ENCODE assay signal across 9 cellular contexts in genomic region chr19:17468302-17469091, GRCh38. TPM values are rescaled to one million over a fixed set of nuclear protein-coding genes. Genes with fewer than 3 reads are reported as not detected.
A peak's percentile ranks its signal among the peaks of the same experiment; 100 is the strongest.
DNase-seq lines count a peak whose midpoint lies in the region; ATAC-seq and TF ChIP-seq lines count a peak whose summit lies in the region.
"Had no signal": no experiment of that assay in that cellular context is flagged by ENCODE, and none has a peak within 500 bp of the region (broad histone marks: within the 10 kb centered on the region; RNA-seq: fewer than 3 reads in every experiment).

No MANE protein-coding gene starts in this region.

- ATAC-seq in HG03139 (IDR thresholded peaks at IDR 0.05; ENCODE audit: unreplicated experiment) (no peak), HG02870 (IDR thresholded peaks at IDR 0.05; ENCODE audit: unreplicated experiment) (no peak)

- peak overlapping the region; percentile 90 to 93 for H3K27ac ChIP-seq in right atrium auricular region
- H3K27ac ChIP-seq: HL-60 had no signal

- H3K36me3 ChIP-seq in H7 (replicated peaks; ENCODE audit: control insufficient read depth, insufficient read depth, low read length) (no peaks in the 10 kb centered on the region), adipocyte (ENCODE audit: control insufficient read depth, insufficient read depth, low read length, severe bottlenecking) (peaks cover 5% of the 10 kb centered on the region), right atrium auricular region (peaks cover 2% of the 10 kb centered on the region)

- H3K9me3 ChIP-seq in adipocyte (ENCODE audit: control insufficient read depth, low read length) (no peaks in the 10 kb centered on the region), right atrium auricular region (no peaks in the 10 kb centered on the region)

- no peak for TF ChIP-seq CTCF in right atrium auricular region (IDR thresholded peaks at IDR 0.05)

- H3K4me1 ChIP-seq in adipocyte (ENCODE audit: control insufficient read depth, insufficient read depth, low read length) (peaks cover 44% of the 10 kb centered on the region), right atrium auricular region (peaks cover 0 to 29% of the 10 kb centered on the region in 2 donors)

- peak overlapping the region; percentile 98 for H3K9ac ChIP-seq in adipocyte (ENCODE audit: low read length)

- peak; percentile 35 for DNase-seq in H7
- DNase-seq in adipocyte (ENCODE audit: low read depth) = no peak
- DNase-seq in right atrium auricular region (ENCODE audit: low spot score) = peak; percentile 80
- DNase-seq in skeletal muscle cell (ENCODE audit: low read depth) = no peak
- DNase-seq in activated CD4-positive, CD25-positive, alpha-beta regulatory T cell (lab: John Stamatoyannopoulos, UW) = no peak
- DNase-seq in activated CD4-positive, alpha-beta T cell treated with anti-CD3 and anti-CD28 coated beads for 4 hours = no peak

- H3K4me3 ChIP-seq in H7 (ENCODE audit: insufficient read depth, low read depth, low read length) (peak overlapping the region; percentile 58; the same call in 1 of the 2 replicates), adipocyte (ENCODE audit: low read length) (peak overlapping the region; percentile 88), right atrium auricular region (peak overlapping the region; percentile 75 to 93), skeletal muscle cell (ENCODE audit: low read depth, low read length) (peak overlapping the region; percentile 67)

- H3K27me3 ChIP-seq in H7 (ENCODE audit: control insufficient read depth, insufficient read depth, low read length) (peaks cover 16% of the 10 kb centered on the region), adipocyte (replicated peaks; ENCODE audit: control insufficient read depth, insufficient read depth, low read length) (peaks cover 3% of the 10 kb centered on the region), right atrium auricular region (no peaks in the 10 kb centered on the region)

RNA-seq across cellular contexts. Expression of gene SLC27A1, which starts 1.8 kb away (rescaled TPM):
- 5.3 and 8.6 TPM in 2 replicates for total RNA-seq in H7 (2014; rRNA removed; shearing (Covaris generic))
- total RNA-seq in right atrium auricular region = 10 to 100 TPM; 31.2 to 65.6 TPM

RNA-seq across cellular contexts. Expression of gene NXNL1, which starts 7.8 kb away (rescaled TPM):
- total RNA-seq in H7 (2014; rRNA removed; shearing (Covaris generic)) = not detected in 2 replicates
- not detected for total RNA-seq in right atrium auricular region

RNA-seq across cellular contexts. Expression of gene TMEM221, which starts 20.0 kb away (rescaled TPM):
- not detected in 2 replicates for total RNA-seq in H7 (2014; rRNA removed; shearing (Covaris generic))
- under 1 TPM; 0.30 to 0.51 TPM for total RNA-seq in right atrium auricular region

RNA-seq across cellular contexts. Expression of gene PGLS, which starts 43.0 kb away (rescaled TPM):
- 71.0 and 73.6 TPM in 2 replicates for total RNA-seq in H7 (2014; rRNA removed; shearing (Covaris generic))
- total RNA-seq in right atrium auricular region = 10 to 100 TPM; 20.4 to 35.9 TPM

RNA-seq across cellular contexts. Expression of gene MVB12A, which starts 48.6 kb away (rescaled TPM):
- total RNA-seq in H7 (2014; rRNA removed; shearing (Covaris generic)) = 75.1 and 91.4 TPM in 2 replicates
- total RNA-seq in right atrium auricular region = 10 to 100 TPM; 24.8 to 39.0 TPM

Comparison
In these comparisons a context has a peak if more than half of its experiments do, and no peak if none do; other contexts are left out.
1. DNase-seq: peak in H7 (single experiment) and right atrium auricular region (single experiment); none in adipocyte (single experiment), skeletal muscle cell (single experiment), activated CD4-positive, CD25-positive, alpha-beta regulatory T cell (0 of 4) and activated CD4-positive, alpha-beta T cell treated with anti-CD3 and anti-CD28 coated beads for 4 hours (0 of 2).
2. Peak in every context shown above with its lines, with median percentiles within 50 percentile points of each other: H3K4me3 ChIP-seq.